In the genomic region with DNA sequence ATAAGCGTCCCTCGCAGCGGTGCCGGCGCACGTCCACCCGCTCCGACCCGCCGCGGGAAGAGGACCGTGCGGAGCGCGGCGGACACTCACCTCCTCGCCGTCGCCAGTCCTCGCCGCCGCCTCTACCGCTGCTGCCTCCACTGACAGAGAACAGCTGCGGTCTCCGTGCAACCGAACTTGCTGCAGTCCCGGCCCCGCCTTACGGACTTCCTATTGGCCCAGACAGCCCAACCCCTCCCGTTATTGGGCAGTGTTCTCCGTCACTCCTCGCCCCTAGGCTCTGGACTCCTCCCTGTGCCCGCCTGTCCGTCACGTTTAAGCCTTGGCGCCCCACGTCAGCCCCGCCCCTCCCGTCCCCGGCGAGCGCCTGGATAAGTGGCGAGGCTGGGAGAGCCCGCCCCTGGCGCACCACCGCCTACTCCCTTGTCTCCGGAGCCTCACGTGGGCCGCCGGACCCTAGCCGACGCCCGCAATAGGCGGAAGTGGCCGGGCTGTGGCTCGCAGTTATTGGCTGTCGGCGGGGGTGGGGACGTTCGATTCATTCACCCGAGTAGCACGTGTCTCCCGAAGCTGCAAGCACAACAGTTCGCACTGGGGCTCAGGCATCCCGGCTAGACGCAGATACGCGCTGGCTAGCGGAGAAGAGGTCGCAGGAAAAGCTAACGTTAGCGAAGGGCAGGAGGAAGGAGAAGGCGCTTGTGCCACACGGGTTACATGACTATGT, we compare ENCODE assay signal across 8 cellular contexts.
DNase-seq lines count a peak whose midpoint lies in the region; TF ChIP-seq lines count a peak whose summit lies in the region.

A gene with protein sequence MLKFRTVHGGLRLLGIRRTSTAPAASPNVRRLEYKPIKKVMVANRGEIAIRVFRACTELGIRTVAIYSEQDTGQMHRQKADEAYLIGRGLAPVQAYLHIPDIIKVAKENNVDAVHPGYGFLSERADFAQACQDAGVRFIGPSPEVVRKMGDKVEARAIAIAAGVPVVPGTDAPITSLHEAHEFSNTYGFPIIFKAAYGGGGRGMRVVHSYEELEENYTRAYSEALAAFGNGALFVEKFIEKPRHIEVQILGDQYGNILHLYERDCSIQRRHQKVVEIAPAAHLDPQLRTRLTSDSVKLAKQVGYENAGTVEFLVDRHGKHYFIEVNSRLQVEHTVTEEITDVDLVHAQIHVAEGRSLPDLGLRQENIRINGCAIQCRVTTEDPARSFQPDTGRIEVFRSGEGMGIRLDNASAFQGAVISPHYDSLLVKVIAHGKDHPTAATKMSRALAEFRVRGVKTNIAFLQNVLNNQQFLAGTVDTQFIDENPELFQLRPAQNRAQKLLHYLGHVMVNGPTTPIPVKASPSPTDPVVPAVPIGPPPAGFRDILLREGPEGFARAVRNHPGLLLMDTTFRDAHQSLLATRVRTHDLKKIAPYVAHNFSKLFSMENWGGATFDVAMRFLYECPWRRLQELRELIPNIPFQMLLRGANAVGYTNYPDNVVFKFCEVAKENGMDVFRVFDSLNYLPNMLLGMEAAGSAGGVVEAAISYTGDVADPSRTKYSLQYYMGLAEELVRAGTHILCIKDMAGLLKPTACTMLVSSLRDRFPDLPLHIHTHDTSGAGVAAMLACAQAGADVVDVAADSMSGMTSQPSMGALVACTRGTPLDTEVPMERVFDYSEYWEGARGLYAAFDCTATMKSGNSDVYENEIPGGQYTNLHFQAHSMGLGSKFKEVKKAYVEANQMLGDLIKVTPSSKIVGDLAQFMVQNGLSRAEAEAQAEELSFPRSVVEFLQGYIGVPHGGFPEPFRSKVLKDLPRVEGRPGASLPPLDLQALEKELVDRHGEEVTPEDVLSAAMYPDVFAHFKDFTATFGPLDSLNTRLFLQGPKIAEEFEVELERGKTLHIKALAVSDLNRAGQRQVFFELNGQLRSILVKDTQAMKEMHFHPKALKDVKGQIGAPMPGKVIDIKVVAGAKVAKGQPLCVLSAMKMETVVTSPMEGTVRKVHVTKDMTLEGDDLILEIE (minus strand): TSS at position 152 of the 724 bp plus-strand sequence. CDS start 86,224 bp downstream, outside the sequence.

- H3K9me3 Mint-ChIP-seq in nephron progenitor cell = peaks cover 16% of the 10 kb centered on the region
- H3K9me3 Mint-ChIP-seq in stimulated activated naive CD8-positive, alpha-beta T cell treated with anti-CD3 and anti-CD28 coated beads, Interleukin-15, Interleukin-2, amounts not matched to agents 100 ng/mL and 50 ng/mL, for 24 hours = peaks cover 3% of the 10 kb centered on the region

- TF ChIP-seq CTCF in nephron progenitor cell (IDR thresholded peaks at IDR 0.05) = no peak

- H3K36me3 Mint-ChIP-seq in nephron progenitor cell (ENCODE audit: low read depth) = peaks cover 10% of the 10 kb centered on the region
- no peaks in the 10 kb centered on the region for H3K36me3 Mint-ChIP-seq in stimulated activated naive CD8-positive, alpha-beta T cell treated with anti-CD3 and anti-CD28 coated beads, Interleukin-15, Interleukin-2, amounts not matched to agents 100 ng/mL and 50 ng/mL, for 24 hours (ENCODE audit: low read depth)

- peak within 1 kb of the TSS; percentile 82 for H3K4me3 Mint-ChIP-seq in nephron progenitor cell
- H3K4me3 Mint-ChIP-seq in stimulated activated naive CD8-positive, alpha-beta T cell treated with anti-CD3 and anti-CD28 coated beads, Interleukin-15, Interleukin-2, amounts not matched to agents 100 ng/mL and 50 ng/mL, for 24 hours = peak within 1 kb of the TSS; percentile 77

- DNase-seq in DMS79 treated with DMSO at 0.1 percent for 48 hours (lab: John Stamatoyannopoulos, UW) (peak; percentile 99), GOT3 (lab: John Stamatoyannopoulos, UW) (peak; percentile 97), LoVo (ENCODE audit: low spot score) (peak; percentile 99), SIG-M5 treated with dmso at 0.1 percent for 504 hours (lab: John Stamatoyannopoulos, UW; ENCODE audit: unreplicated experiment) (peak; percentile 99), fibroblast of the conjunctiva (ENCODE audit: low read depth) (peak; percentile 100), nephron progenitor cell (peak; percentile 99)
- DNase-seq in activated gamma-delta T cell treated with anti-CD3 and anti-CD28 coated beads, Interleukin-2, amount 50 U/mL, for 16 hours (ENCODE audit: low read depth) = peak; percentile 96

- H3K27ac Mint-ChIP-seq in nephron progenitor cell = peak within 1 kb of the TSS; percentile 86
- H3K27ac Mint-ChIP-seq in stimulated activated naive CD8-positive, alpha-beta T cell treated with anti-CD3 and anti-CD28 coated beads, Interleukin-15, Interleukin-2, amounts not matched to agents 100 ng/mL and 50 ng/mL, for 24 hours = peak within 1 kb of the TSS; percentile 97

- H3K4me1 Mint-ChIP-seq in nephron progenitor cell = peaks cover 45% of the 10 kb centered on the region
- peaks cover 23% of the 10 kb centered on the region for H3K4me1 Mint-ChIP-seq in stimulated activated naive CD8-positive, alpha-beta T cell treated with anti-CD3 and anti-CD28 coated beads, Interleukin-15, Interleukin-2, amounts not matched to agents 100 ng/mL and 50 ng/mL, for 24 hours (ENCODE audit: low read depth)

- peaks cover 21% of the 10 kb centered on the region for H3K27me3 Mint-ChIP-seq in nephron progenitor cell (ENCODE audit: low read depth, poor library complexity)
- no peaks in the 10 kb centered on the region for H3K27me3 Mint-ChIP-seq in stimulated activated naive CD8-positive, alpha-beta T cell treated with anti-CD3 and anti-CD28 coated beads, Interleukin-15, Interleukin-2, amounts not matched to agents 100 ng/mL and 50 ng/mL, for 24 hours

Comparison
In these comparisons a context has a peak if more than half of its experiments do, and no peak if none do; other contexts are left out.
1. Peak in every context shown above with its lines: DNase-seq.